1 cellular context compared by ENCODE assay signal in the genomic region with DNA sequence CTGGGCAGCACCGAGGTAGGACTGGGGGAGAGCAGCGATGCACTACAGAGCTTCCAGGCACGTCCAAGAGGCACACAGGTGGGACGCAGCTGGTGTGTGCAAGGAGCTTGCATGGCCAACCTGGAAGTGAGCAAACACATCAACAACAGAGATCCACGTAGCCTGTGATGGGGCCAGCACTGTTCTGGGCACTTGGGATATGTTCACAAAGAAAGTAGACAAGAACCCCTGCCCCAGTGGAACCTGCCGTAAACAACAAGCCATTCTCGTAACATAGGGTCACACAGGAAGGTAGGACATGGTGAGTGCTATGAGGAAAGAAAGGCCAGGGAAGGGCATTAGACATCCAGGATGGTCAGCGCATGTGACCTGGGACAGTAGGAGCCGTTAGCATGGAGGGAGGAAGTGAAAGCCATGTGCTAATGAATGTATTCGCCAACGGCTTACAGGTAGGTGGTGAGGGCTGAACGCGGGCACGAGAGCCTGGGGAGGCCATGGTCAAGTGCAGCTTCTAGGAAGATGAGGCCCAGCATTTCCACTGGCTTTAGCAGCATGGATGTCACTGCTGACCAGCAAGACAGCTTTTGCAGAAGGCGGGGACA.
TF ChIP-seq lines count a peak whose summit lies in the region.

No MANE protein-coding gene starts in this region.

TF ChIP-seq in GM12878, 131 proteins besides CTCF, POLR2A, EP300 and RAD21 (continued from another document):
- TF ChIP-seq PML (IDR thresholded peaks at IDR 0.05; ENCODE audit: low read length) (no peak), BHLHE40 (IDR thresholded peaks at IDR 0.05; ENCODE audit: borderline replicate concordance in 1 of 2, low read depth in 2 of 2, low read length in 1 of 2) (peak in 1 of 2 experiments; percentile 48; a peak in 1 of 4 replicates)
